7 cellular contexts compared by ENCODE assay signal in the genomic region with DNA sequence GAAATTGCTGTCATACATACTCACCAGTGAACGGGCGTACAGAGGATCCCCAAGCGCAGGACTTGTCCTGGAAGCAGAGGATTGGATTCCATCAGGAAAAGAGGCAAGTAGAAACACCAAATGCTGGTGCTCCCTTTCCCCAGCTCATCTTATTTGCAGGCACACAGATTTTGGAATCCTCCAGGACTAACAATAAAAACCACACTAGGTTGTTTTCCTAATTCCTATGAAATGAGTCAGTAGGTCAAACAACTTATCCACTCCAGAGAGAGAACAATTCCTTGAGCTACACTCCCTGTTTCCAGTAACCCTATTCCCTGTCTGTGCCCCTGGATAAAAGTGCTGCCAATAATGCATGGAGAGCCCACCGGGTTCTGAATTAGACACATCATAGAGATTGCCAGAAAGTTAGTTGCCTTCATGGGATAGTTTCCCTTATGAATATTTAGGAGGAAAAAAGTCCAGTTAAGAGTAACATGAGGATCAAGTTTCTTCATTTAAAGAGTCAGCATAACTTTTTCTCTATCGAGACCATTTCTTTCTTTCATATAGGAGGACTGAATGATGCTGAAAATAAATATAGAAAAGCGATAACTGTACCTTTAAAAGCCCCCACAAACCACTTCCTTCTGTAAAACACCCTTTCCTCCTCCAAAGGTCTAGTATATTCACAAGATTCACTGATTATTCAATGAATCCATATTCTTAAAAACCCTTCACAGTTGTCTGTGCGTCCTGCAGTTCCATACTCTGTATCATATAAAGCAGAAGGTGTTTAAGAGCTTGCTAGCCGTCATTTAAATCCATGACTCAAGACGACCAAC.
A peak's percentile ranks its signal among the peaks of the same experiment; 100 is the strongest.
DNase-seq lines count a peak whose midpoint lies in the region; ATAC-seq, FAIRE-seq and TF ChIP-seq lines count a peak whose summit lies in the region.

No MANE protein-coding gene starts in this region.

- peak; percentile 54 for TF ChIP-seq POLR2A in right lobe of liver (IDR thresholded peaks at IDR 0.05)

- no peak overlapping the region for H2AFZ ChIP-seq in astrocyte (ENCODE audit: low read depth, low read length)

- WGBS in right lobe of liver (ENCODE audit: insufficient coverage, low coverage, low lambda C conversion rate, missing lambda C conversion rate) = 15% methylated on average over 8 of the region's 9 CpGs

- peak overlapping the region; percentile 88 for H3K4me2 ChIP-seq in astrocyte (ENCODE audit: low read length)

- peaks cover 25% of the 10 kb centered on the region for H4K20me1 ChIP-seq in astrocyte (ENCODE audit: insufficient read depth, low read length)

- ATAC-seq in GM19023 (IDR thresholded peaks at IDR 0.05; ENCODE audit: unreplicated experiment) = peak; percentile 12
- ATAC-seq in right lobe of liver = peak in 1 of 4 donors; percentile 19

- H3K4me1 Mint-ChIP-seq in astrocyte (ENCODE audit: low read depth, unreplicated experiment) (peaks cover 74% of the 10 kb centered on the region), type B pancreatic cell (ENCODE audit: unreplicated experiment) (peaks cover 21% of the 10 kb centered on the region)

- H3K4me3 ChIP-seq in astrocyte (ENCODE audit: insufficient read depth, low read depth, low read length) = peak overlapping the region; percentile 88
- peak overlapping the region; percentile 33 to 51 (median 51) for H3K4me3 ChIP-seq in right lobe of liver

- TF ChIP-seq CTCF in astrocyte (IDR thresholded peaks at IDR 0.05; ENCODE audit: insufficient read depth, low read depth, low read length) (no peak), right lobe of liver (IDR thresholded peaks at IDR 0.05) (no peak), type B pancreatic cell (conservative IDR thresholded peaks at IDR 0.05) (no peak)

- H3K27me3 Mint-ChIP-seq in astrocyte (ENCODE audit: low read depth, unreplicated experiment) (no peaks in the 10 kb centered on the region), type B pancreatic cell (peaks cover 45% of the 10 kb centered on the region)

- H3K27ac Mint-ChIP-seq in astrocyte (ENCODE audit: unreplicated experiment) = peak overlapping the region; percentile 100
- peak overlapping the region; percentile 55 for H3K27ac Mint-ChIP-seq in type B pancreatic cell

- H3K27ac ChIP-seq in astrocyte (ENCODE audit: low read depth, low read length) (peak overlapping the region; percentile 99), right lobe of liver (peak overlapping the region; percentile 84 to 94 (median 91))

- no peak for FAIRE-seq in astrocyte (lab: Jason Lieb, UNC)

- H3K79me2 ChIP-seq in astrocyte (ENCODE audit: insufficient read depth, low read length) = peaks cover 89% of the 10 kb centered on the region

- H3K9ac ChIP-seq in astrocyte (ENCODE audit: low read length) = peak overlapping the region; percentile 97

- H3K4me3 Mint-ChIP-seq in astrocyte (ENCODE audit: unreplicated experiment) = peak overlapping the region; percentile 97
- H3K4me3 Mint-ChIP-seq in type B pancreatic cell = peak overlapping the region; percentile 45

- H3K36me3 ChIP-seq in astrocyte (ENCODE audit: insufficient read depth, low read length) (peaks cover 11% of the 10 kb centered on the region), right lobe of liver (no peaks in the 10 kb centered on the region)

- peaks cover 59% of the 10 kb centered on the region for H3K4me1 ChIP-seq in astrocyte (ENCODE audit: insufficient read depth, low read length)
- H3K4me1 ChIP-seq in right lobe of liver = peaks cover 0 to 57% (median 28%) of the 10 kb centered on the region in 4 donors

- H3K9me3 ChIP-seq in astrocyte (ENCODE audit: insufficient read depth, low read depth, low read length) (no peaks in the 10 kb centered on the region), right lobe of liver (no peaks in the 10 kb centered on the region)

- intact Hi-C loops in right lobe of liver (cut with DNase I) = no loop called here

- H3K9me3 Mint-ChIP-seq in astrocyte (ENCODE audit: unreplicated experiment) (no peaks in the 10 kb centered on the region), type B pancreatic cell (no peaks in the 10 kb centered on the region)

- DNase-seq in HS-27A (ENCODE audit: low read depth) (peak; percentile 69), astrocyte (ENCODE audit: low read depth) (peak; percentile 89), right lobe of liver (no peak), type B pancreatic cell (ENCODE audit: extremely low spot score, unreplicated experiment) (no peak), NCI-H345 (lab: John Stamatoyannopoulos, UW) (no peak), germinal center (ENCODE audit: low spot score) (no peak)

- H3K36me3 Mint-ChIP-seq in astrocyte (ENCODE audit: low read depth, unreplicated experiment) (peaks cover 15% of the 10 kb centered on the region), type B pancreatic cell (no peaks in the 10 kb centered on the region)

- no peaks in the 10 kb centered on the region for H3K27me3 ChIP-seq in astrocyte (ENCODE audit: insufficient read depth, low read length)
- no peaks in the 10 kb centered on the region for H3K27me3 ChIP-seq in right lobe of liver

Comparison
In these comparisons a context has a peak if more than half of its experiments do, and no peak if none do; other contexts are left out.
1. DNase-seq: peak in HS-27A (single experiment) and astrocyte (single experiment); none in right lobe of liver (0 of 3), type B pancreatic cell (single experiment), NCI-H345 (single experiment) and germinal center (single experiment).